ENCODE assay signal across 1 cellular context in the genomic region with DNA sequence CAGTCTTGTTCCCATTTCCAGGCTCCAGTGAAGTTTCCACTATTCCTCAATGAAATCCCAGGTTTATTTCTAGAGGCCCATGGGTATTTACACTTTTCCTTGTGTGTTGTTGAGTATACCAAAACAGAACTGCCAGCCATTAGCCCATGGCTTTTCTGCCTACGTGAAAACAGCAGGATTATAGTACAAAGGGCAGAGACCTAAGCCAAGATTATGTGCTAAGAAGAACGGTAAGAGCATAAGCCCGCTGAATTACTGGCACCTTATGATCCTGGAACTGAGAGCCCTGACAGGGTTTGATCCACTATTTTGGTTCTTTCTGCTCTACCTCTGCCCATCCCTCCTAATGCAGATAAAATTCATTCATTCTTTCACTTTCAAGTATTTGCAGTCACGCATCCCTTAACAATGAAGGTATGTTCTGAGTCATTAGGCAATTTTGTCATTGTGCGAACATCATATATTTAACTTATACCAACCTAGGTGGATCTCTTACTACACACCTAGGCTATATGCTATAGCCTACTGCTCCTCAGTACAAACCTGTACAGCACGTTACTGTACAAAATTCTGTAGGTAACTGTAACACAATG.
TF ChIP-seq lines count a peak whose summit lies in the region.

No MANE protein-coding gene starts in this region.

TF ChIP-seq in HCT116, 20 proteins besides CTCF, POLR2A, EP300 and RAD21:
- no peak for TF ChIP-seq FOSL1 (IDR thresholded peaks at IDR 0.05; ENCODE audit: low read depth)
- TF ChIP-seq JUND (IDR thresholded peaks at IDR 0.05) = no peak
- no peak for TF ChIP-seq ELF1 (IDR thresholded peaks at IDR 0.05; ENCODE audit: borderline replicate concordance, low read depth)
- TF ChIP-seq POLR2AphosphoS5 (IDR thresholded peaks at IDR 0.05; ENCODE audit: low read depth, low read length) = no peak
- TF ChIP-seq SIN3A (IDR thresholded peaks at IDR 0.05; ENCODE audit: low read depth) = no peak
- no peak for TF ChIP-seq ZNF274 (IDR thresholded peaks at IDR 0.05; ENCODE audit: low read depth, low read length)
- TF ChIP-seq, protein P1, sequence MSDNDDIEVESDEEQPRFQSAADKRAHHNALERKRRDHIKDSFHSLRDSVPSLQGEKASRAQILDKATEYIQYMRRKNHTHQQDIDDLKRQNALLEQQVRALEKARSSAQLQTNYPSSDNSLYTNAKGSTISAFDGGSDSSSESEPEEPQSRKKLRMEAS (IDR thresholded peaks at IDR 0.05) = no peak
